Comparison of ENCODE assay signal across 14 cellular contexts in genomic region chr12:120851444-120851843, GRCh38. TPM values are rescaled to one million over a fixed set of nuclear protein-coding genes. Genes with fewer than 3 reads are reported as not detected.
A peak's percentile ranks its signal among the peaks of the same experiment; 100 is the strongest.
DNase-seq lines count a peak whose midpoint lies in the region; ATAC-seq, FAIRE-seq and TF ChIP-seq lines count a peak whose summit lies in the region.
"Had no signal": no experiment of that assay in that cellular context is flagged by ENCODE, and none has a peak within 500 bp of the region (broad histone marks: within the 10 kb centered on the region; RNA-seq: fewer than 3 reads in every experiment).

No MANE protein-coding gene starts in this region.

- H3K9ac ChIP-seq in GM12878 (ENCODE audit: control insufficient read depth, insufficient read depth, low read length): no peak overlapping the region
- H3K9ac ChIP-seq in colonic mucosa (ENCODE audit: low read depth in 2 of 2, low read length in 2 of 2): no peak overlapping the region
- H3K9ac ChIP-seq: parathyroid adenoma had no signal

- no peak for TF ChIP-seq CTCF in DOHH2 (IDR thresholded peaks at IDR 0.05; ENCODE audit: low read depth, low read length, poor library complexity, severe bottlenecking)
- TF ChIP-seq CTCF in GM12878 (IDR thresholded peaks at IDR 0.05 in 2 of 3, conservative IDR thresholded peaks at IDR 0.05 in 1 of 3; ENCODE audit: control insufficient read depth in 2 of 3, extremely low read depth in 1 of 3, insufficient read depth in 1 of 3, low read depth in 3 of 3, low read length in 3 of 3): no peak
- no peak for TF ChIP-seq CTCF in colonic mucosa (IDR thresholded peaks at IDR 0.05)

- H3K4me1 ChIP-seq in DOHH2 (ENCODE audit: control insufficient read depth, low read length): peaks cover 66% of the 10 kb centered on the region
- peaks cover 67% of the 10 kb centered on the region for H3K4me1 ChIP-seq in GM12878 (ENCODE audit: control insufficient read depth, insufficient read depth, low read length)
- H3K4me1 ChIP-seq in colonic mucosa: peaks cover 9% of the 10 kb centered on the region

- no TSS peak for BruUV-seq in GM12878 (replicated peaks; lab: Mats Ljungman, UMichigan)

- H2AFZ ChIP-seq in GM12878 (ENCODE audit: control insufficient read depth, low read depth, low read length): no peak overlapping the region
- H2AFZ ChIP-seq: parathyroid adenoma, PC-9 had no signal

- no peaks in the 10 kb centered on the region; the same call in 1 of the 2 replicates for H3K36me3 ChIP-seq in DOHH2 (ENCODE audit: control insufficient read depth, low read length)
- no peaks in the 10 kb centered on the region for H3K36me3 ChIP-seq in GM12878 (ENCODE audit: control insufficient read depth in 2 of 2, insufficient read depth in 2 of 2, low read length in 1 of 2)
- no peaks in the 10 kb centered on the region for H3K36me3 ChIP-seq in colonic mucosa
- H3K36me3 ChIP-seq: thoracic aorta had no signal

- H3K9me3 ChIP-seq in DOHH2 (ENCODE audit: control insufficient read depth, insufficient read depth, low read length) (no peaks in the 10 kb centered on the region), GM12878 (replicated peaks; ENCODE audit: control insufficient read depth, insufficient read depth, low read length) (no peaks in the 10 kb centered on the region), colonic mucosa (no peaks in the 10 kb centered on the region)
- H3K9me3 ChIP-seq: thoracic aorta had no signal

- RAD21 ChIA-PET in GM12878 (lab: Charles Lee; ENCODE audit: unreplicated experiment): interaction anchor here (0.9 to 8.4 kb wide), 7 partner anchors 11 to 166 kb away, joined by 3 to 81 read pairs (median 5); no protein-coding TSS in a partner anchor

- ATAC-seq in GM19452 (IDR thresholded peaks at IDR 0.05; ENCODE audit: unreplicated experiment): peak; percentile 52
- ATAC-seq in HG03342 (IDR thresholded peaks at IDR 0.05; ENCODE audit: unreplicated experiment): peak; percentile 65
- ATAC-seq in GM12878: peak; percentile 76
- ATAC-seq in GM21515 (IDR thresholded peaks at IDR 0.05; ENCODE audit: unreplicated experiment): no peak

- POLR2A ChIA-PET in GM12878 (lab: Charles Lee): interaction anchor here (0.6 to 7.0 kb wide), 6 partner anchors 11 to 60 kb away, joined by 3 to 71 read pairs (median 3); no protein-coding TSS in a partner anchor

- no peaks in the 10 kb centered on the region for H3K9me2 ChIP-seq in DOHH2 (replicated peaks; ENCODE audit: control insufficient read depth, low read length)

- H3K4me2 ChIP-seq in DOHH2 (ENCODE audit: low read length) (peak overlapping the region; percentile 57), GM12878 (ENCODE audit: control insufficient read depth, insufficient read depth) (peak overlapping the region; percentile 57)
- H3K4me2 ChIP-seq: PC-9 had no signal

- no peak for TF ChIP-seq POLR2A in GM12878 (IDR thresholded peaks at IDR 0.05; ENCODE audit: low read depth, low read length)

- DNase-seq in GM12878 (ENCODE audit: low read depth, low spot score) (no peak), NCI-H1417 (lab: John Stamatoyannopoulos, UW) (no peak), KBM-7 (no peak), colonic mucosa (no peak)
- DNase-seq: kidney glomerular epithelial cell, NCI-H1694, PC-9 had no signal

- peak overlapping the region; percentile 27; the same call in 1 of the 2 replicates for H3K27ac ChIP-seq in DOHH2 (ENCODE audit: low read depth, low read length)
- H3K27ac ChIP-seq in GM12878 (ENCODE audit: control insufficient read depth, insufficient read depth): peak overlapping the region; percentile 34
- no peak overlapping the region for H3K27ac ChIP-seq in colonic mucosa
- H3K27ac ChIP-seq: HL-60, parathyroid adenoma, PC-9 had no signal

- no peaks in the 10 kb centered on the region; the same call in 1 of the 2 replicates for H3F3A ChIP-seq in DOHH2 (ENCODE audit: control insufficient read depth, insufficient read depth)

- H3K79me2 ChIP-seq in DOHH2 (ENCODE audit: control insufficient read depth, low read length) (peaks cover 72% of the 10 kb centered on the region), GM12878 (ENCODE audit: control insufficient read depth, insufficient read depth, low read length) (peaks cover 58% of the 10 kb centered on the region)

- SMC1A ChIA-PET in GM12878 (lab: Charles Lee; ENCODE audit: uncharacterized antibody, unreplicated experiment): interaction anchor here (0.8 to 10.4 kb wide), 10 partner anchors 12 to 120 kb away, joined by 3 to 131 read pairs (median 5); no protein-coding TSS in a partner anchor

- intact Hi-C loops in GM12878 (cut with micrococcal nuclease; ENCODE audit: unreplicated experiment): loop anchor here (5.0 kb wide), 3 partner anchors 51 to 269 kb away; partner anchors contain the start of genes MLEC, POP5 and SPPL3
- intact Hi-C loops in colonic mucosa (cut with DNase I): no loop called here

- TF ChIP-seq RAD21 in GM12878 (IDR thresholded peaks at IDR 0.05; ENCODE audit: insufficient read depth, low read depth, low read length): no peak

- H3K4me3 ChIP-seq in DOHH2 (ENCODE audit: low read length) (peak overlapping the region; percentile 23; the same call in 1 of the 2 replicates), GM12878 (peak overlapping the region; percentile 20; the same call in 1 of the 2 replicates), colonic mucosa (no peak overlapping the region)
- H3K4me3 ChIP-seq: PC-9, thoracic aorta had no signal

- H3K27me3 ChIP-seq in DOHH2 (ENCODE audit: control insufficient read depth, low read length) (no peaks in the 10 kb centered on the region), GM12878 (replicated peaks in 1 of 2; ENCODE audit: control insufficient read depth in 2 of 2, insufficient read depth in 2 of 2, low read length in 1 of 2) (no peaks in the 10 kb centered on the region), colonic mucosa (no peaks in the 10 kb centered on the region)

- FAIRE-seq in GM12878 (lab: Jason Lieb, UNC): peak; percentile 64

- H4K20me1 ChIP-seq in DOHH2 (ENCODE audit: control insufficient read depth, insufficient read depth, low read depth, low read length) (peaks cover 7% of the 10 kb centered on the region), GM12878 (ENCODE audit: control insufficient read depth, insufficient read depth) (no peaks in the 10 kb centered on the region)

- 30% methylated on average over 7 of the region's 7 CpGs for WGBS in GM12878 (ENCODE audit: insufficient coverage, insufficient replicate concordance, low lambda C conversion rate, missing lambda C conversion rate)

- CTCF ChIA-PET in GM12878 (lab: Yijun Ruan, JAX): interaction anchor here (0.7 to 4.1 kb wide), 9 partner anchors 13 to 208 kb away, joined by 3 to 27 read pairs (median 4); no protein-coding TSS in a partner anchor

- in situ Hi-C loops in GM12878 (cut with MboI): no loop called here
- in situ Hi-C loops in KBM-7 (cut with MboI; ENCODE audit: low pct_unique_long_range_greater_than_20kb, low sequenced_read_pairs): no loop called here

- no peak for TF ChIP-seq EP300 in GM12878 (IDR thresholded peaks at IDR 0.05; ENCODE audit: borderline replicate concordance in 1 of 2, control insufficient read depth in 1 of 2, low read depth in 2 of 2, low read length in 2 of 2)

TF ChIP-seq in GM12878, 131 proteins besides CTCF, POLR2A, EP300 and RAD21 (continues in another document):
- TF ChIP-seq MEF2B (IDR thresholded peaks at IDR 0.05; ENCODE audit: partially characterized antibody, poor library complexity, severe bottlenecking) (no peak), CHD1 (IDR thresholded peaks at IDR 0.05; ENCODE audit: low read depth, low read length) (no peak), DPF2 (IDR thresholded peaks at IDR 0.05) (peak; percentile 60; the same call in 1 of the 2 replicates), CREB1 (IDR thresholded peaks at IDR 0.05; ENCODE audit: low read depth) (peak; percentile 46; the same call in 1 of the 2 replicates), RUNX3 (IDR thresholded peaks at IDR 0.05; ENCODE audit: low read length) (peak; percentile 39; the same call in 1 of the 2 replicates), HDAC6 (IDR thresholded peaks at IDR 0.05; ENCODE audit: unreplicated experiment) (no peak), SPI1 (IDR thresholded peaks at IDR 0.05; ENCODE audit: borderline replicate concordance, insufficient read depth, low read depth, low read length) (peak; percentile 66), FOXM1 (IDR thresholded peaks at IDR 0.05; ENCODE audit: low read depth, low read length) (no peak), TBL1XR1 (IDR thresholded peaks at IDR 0.05; ENCODE audit: low read depth, low read length) (no peak), RELB (IDR thresholded peaks at IDR 0.05; ENCODE audit: low read depth) (0 out of 2 replicates have a peak, but pooled peaks have one; percentile 47), IKZF2 (IDR thresholded peaks at IDR 0.05) (peak; percentile 40 to 63)

RNA-seq across cellular contexts. Expression of gene SPPL3, which starts 52.7 kb away (rescaled TPM):
- total RNA-seq in GM12878 (2013; cell fraction: nucleolus; rRNA removed): 42.1 and 48.7 TPM in 2 replicates
- total RNA-seq in GM12878 (2014; rRNA removed): 6.8 and 6.9 TPM in 2 replicates
- total RNA-seq in GM12878 (2014; rRNA removed; fragmentation: Illumina TruSeq; extraction: Trizol): 8.3 and 10.1 TPM in 2 replicates
- total RNA-seq in GM12878 (2021): 33.0 and 38.2 TPM in 2 replicates
- polyA plus RNA-seq in GM12878 (2011; ENCODE audit: low read depth): 7.3 TPM
- polyA plus RNA-seq in GM12878 (2011; rRNA removed): 20.3 and 20.4 TPM in 2 replicates
- 16.1 and 19.6 TPM in 2 replicates for polyA plus RNA-seq in GM12878 (2011; cell fraction: cytosol; rRNA removed)
- polyA plus RNA-seq in GM12878 (2011; cell fraction: nucleus; rRNA removed): 17.6 and 23.0 TPM in 2 replicates
- 13.7 and 22.4 TPM in 2 replicates for polyA plus RNA-seq in GM12878 (2012)
- 45.5 and 48.7 TPM in 2 replicates for polyA plus RNA-seq in GM12878 (2014; fragmentation: Illumina TruSeq; extraction: Trizol)
- polyA plus RNA-seq in GM12878 (2014; fragmentation: Nextera tagmentation; extraction: Ambion mirVana): 1 to 10 TPM; 5.7 to 8.3 TPM
- polyA plus RNA-seq in GM12878 (2014; rRNA removed): 11.7 and 15.2 TPM in 2 replicates
- 10 to 100 TPM in 1 of 2 experiments, 1 to 10 TPM in 1; 4.3 to 18.3 TPM for polyA plus RNA-seq in GM12878 (2016; fragmentation: Nextera tagmentation; extraction: Ambion mirVana)
- polyA minus RNA-seq in GM12878 (2011; rRNA and poly(A)+ RNA removed): 39.9 and 55.2 TPM in 2 replicates
- polyA minus RNA-seq in GM12878 (2011; cell fraction: cytosol; rRNA and poly(A)+ RNA removed): 19.5 and 23.7 TPM in 2 replicates
- 13.8 and 20.2 TPM in 2 replicates for polyA minus RNA-seq in GM12878 (2011; cell fraction: nucleus; rRNA and poly(A)+ RNA removed)
- total RNA-seq in colonic mucosa: 10 to 100 TPM; 44.7 to 55.2 TPM
